ENCODE assay signal across 13 cellular contexts in genomic region chr17:21720566-21720965, GRCh38. TPM values are rescaled to one million over a fixed set of nuclear protein-coding genes. Genes with fewer than 3 reads are reported as not detected.
"Had no signal": no experiment of that assay in that cellular context is flagged by ENCODE, and none has a peak within 500 bp of the region (broad histone marks: within the 10 kb centered on the region; RNA-seq: fewer than 3 reads in every experiment).

No MANE protein-coding gene starts in this region.

RNA-seq across cellular contexts. Expression of gene KCNJ18, which starts 28.2 kb away (rescaled TPM):
- total RNA-seq: stomach, subcutaneous adipose tissue, temporal lobe, thoracic aorta, thyroid gland, tibial nerve, transverse colon, upper lobe of left lung, upper lobe of right lung, ureter, urinary bladder, uterus, vagina had no signal
